Comparison of ENCODE assay signal across 25 cellular contexts in the genomic region with DNA sequence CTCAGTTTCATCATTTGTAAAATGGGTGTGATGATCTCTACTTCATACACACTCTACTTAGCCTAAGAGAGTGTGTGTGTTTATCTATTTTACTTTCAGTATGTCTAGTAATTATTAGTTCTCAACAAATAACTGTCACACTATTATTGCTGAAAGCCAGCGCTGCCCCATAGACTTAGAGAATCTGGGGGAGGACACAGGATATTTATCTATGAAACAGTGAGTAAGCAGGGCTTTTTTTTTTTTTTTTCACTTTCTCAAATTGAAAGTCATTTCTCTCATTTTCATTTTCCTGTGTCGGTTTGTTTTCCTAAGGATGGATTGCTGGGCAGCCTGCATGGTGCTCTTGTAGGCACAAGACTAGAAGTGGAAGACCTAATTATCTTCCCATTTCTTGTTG.
"Had no signal": no experiment of that assay in that cellular context is flagged by ENCODE, and none has a peak within 500 bp of the region (broad histone marks: within the 10 kb centered on the region; RNA-seq: fewer than 3 reads in every experiment).

No MANE protein-coding gene starts in this region.

- H3K9ac ChIP-seq: neural progenitor cell, parathyroid adenoma had no signal

- FAIRE-seq: endothelial cell of umbilical vein, keratinocyte had no signal

- H2AFZ ChIP-seq: neural progenitor cell, parathyroid adenoma had no signal

- H3K4me3 ChIP-seq: coronary artery, gastrocnemius medialis, left ventricle myocardium inferior, lower lobe of right lung, neural progenitor cell, prostate gland, right lobe of liver, spleen, stomach, thoracic aorta, transverse colon had no signal

- H3K9me3 ChIP-seq: gastrocnemius medialis, lower lobe of right lung, prostate gland, right lobe of liver, stomach, thoracic aorta, transverse colon had no signal

- H3K4me2 ChIP-seq: neural progenitor cell had no signal

- H3K27me3 ChIP-seq: gastrocnemius medialis, neural progenitor cell, right lobe of liver, spleen, stomach, transverse colon had no signal

- DNase-seq: effector CD4-positive, alpha-beta T cell; endodermal cell; erythroblast; gastrocnemius medialis; glutamatergic neuron; left cardiac atrium; left ventricle myocardium inferior; lower lobe of right lung; natural killer cell; occipital lobe; retina; right lobe of liver; spleen; stimulated activated CD4-positive, alpha-beta T cell treated with anti-CD3 and anti-CD28 coated beads, Interleukin-2, amount 100 ng/mL, for 24 hours; stimulated activated naive CD4-positive, alpha-beta T cell; stomach; substantia nigra; transverse colon had no signal

- H3K4me1 ChIP-seq: gastrocnemius medialis, left ventricle myocardium inferior, lower lobe of right lung, prostate gland, right lobe of liver, spleen, stomach, transverse colon had no signal

- H3K36me3 ChIP-seq: gastrocnemius medialis, left ventricle myocardium inferior, lower lobe of right lung, neural progenitor cell, prostate gland, right lobe of liver, spleen, stomach, thoracic aorta, transverse colon had no signal

- H3K27ac ChIP-seq: coronary artery, gastrocnemius medialis, left ventricle myocardium inferior, lower lobe of right lung, neural progenitor cell, parathyroid adenoma, prostate gland, right lobe of liver, spleen, stomach, thoracic aorta, transverse colon had no signal
